Comparison of ENCODE assay signal across 8 cellular contexts in genomic region chr16:27795992-27796614, GRCh38.
DNase-seq lines count a peak whose midpoint lies in the region; ATAC-seq, FAIRE-seq and TF ChIP-seq lines count a peak whose summit lies in the region.

No MANE protein-coding gene starts in this region.

- 61 to 77% methylated on average over 5 to 11 of the region's 11 CpGs for WGBS in endodermal cell (ENCODE audit: insufficient coverage in 1 of 2, insufficient read length in 1 of 2), 2 experiments
- WGBS in ovary, 3 donors = 47 to 50% (median 48%) methylated on average over 11 of the region's 11 CpGs

- peaks cover 13% of the 10 kb centered on the region for H3K27me3 Mint-ChIP-seq in HFFc6 (ENCODE audit: insufficient read depth)
- no peaks in the 10 kb centered on the region for H3K27me3 Mint-ChIP-seq in endodermal cell (ENCODE audit: insufficient read depth)

- peak; percentile 24 for DNase-seq in HFFc6
- peak; percentile 71 for DNase-seq in OCI-M1 (lab: John Stamatoyannopoulos, UW)
- DNase-seq in endodermal cell = peak; percentile 94
- peak in 3 of 5 donors; percentile 45 to 48 (median 47) for DNase-seq in ovary
- no peak for DNase-seq in GM12892 (ENCODE audit: insufficient read length)

- TF ChIP-seq CTCF in HFFc6 (IDR thresholded peaks at IDR 0.05) = no peak
- no peak for TF ChIP-seq CTCF in endodermal cell (conservative IDR thresholded peaks at IDR 0.05)
- no peak for TF ChIP-seq CTCF in ovary (IDR thresholded peaks at IDR 0.05)

- H3K36me3 ChIP-seq in endodermal cell (ENCODE audit: control insufficient read depth, insufficient read depth, low read length) = no peaks in the 10 kb centered on the region
- no peaks in the 10 kb centered on the region for H3K36me3 ChIP-seq in ovary

- H3K4me3 Mint-ChIP-seq in HFFc6 (no peak overlapping the region), endodermal cell (no peak overlapping the region)

- H3K4me1 Mint-ChIP-seq in HFFc6 (ENCODE audit: low read depth) = no peaks in the 10 kb centered on the region
- H3K4me1 Mint-ChIP-seq in endodermal cell = no peaks in the 10 kb centered on the region

- no peak for FAIRE-seq in GM12892 (lab: Jason Lieb, UNC)

- intact Hi-C loops in ovary (cut with DNase I) = no loop called here

- H3K36me3 Mint-ChIP-seq in HFFc6 (ENCODE audit: low read depth) (no peaks in the 10 kb centered on the region), endodermal cell (ENCODE audit: low read depth) (no peaks in the 10 kb centered on the region)

- H3K27ac ChIP-seq in endodermal cell (ENCODE audit: low read depth, low read length) (no peak overlapping the region), ovary (no peak overlapping the region)

- TF ChIP-seq POLR2A in ovary (IDR thresholded peaks at IDR 0.05) = no peak
- no peak for TF ChIP-seq POLR2A in GM12892 (IDR thresholded peaks at IDR 0.05; ENCODE audit: low read depth, low read length)

- H3K27me3 ChIP-seq in endodermal cell (ENCODE audit: control insufficient read depth, insufficient read depth, low read length, poor library complexity, severe bottlenecking) (no peaks in the 10 kb centered on the region), ovary (no peaks in the 10 kb centered on the region)

- H3K4me3 ChIP-seq in endodermal cell (ENCODE audit: low read length) (no peak overlapping the region), ovary (no peak overlapping the region)

- ATAC-seq in HG02798 (IDR thresholded peaks at IDR 0.05; ENCODE audit: poor library complexity, unreplicated experiment) (no peak), GM18870 (IDR thresholded peaks at IDR 0.05; ENCODE audit: unreplicated experiment) (no peak), HG03039 (IDR thresholded peaks at IDR 0.05; ENCODE audit: unreplicated experiment) (no peak)

- no peaks in the 10 kb centered on the region for H3K4me1 ChIP-seq in endodermal cell (ENCODE audit: control insufficient read depth, insufficient read depth, low read length)
- no peaks in the 10 kb centered on the region for H3K4me1 ChIP-seq in ovary (ENCODE audit: insufficient read depth)

- no peaks in the 10 kb centered on the region for H3K9me3 Mint-ChIP-seq in HFFc6
- no peaks in the 10 kb centered on the region for H3K9me3 Mint-ChIP-seq in endodermal cell

- no peak overlapping the region for H3K27ac Mint-ChIP-seq in HFFc6
- no peak overlapping the region for H3K27ac Mint-ChIP-seq in endodermal cell

- no peak overlapping the region for H3K9ac ChIP-seq in endodermal cell (ENCODE audit: extremely low read depth, low read length, poor library complexity, severe bottlenecking)

- TF ChIP-seq EP300 in ovary (IDR thresholded peaks at IDR 0.05) = no peak

- H3K9me3 ChIP-seq in endodermal cell (ENCODE audit: control insufficient read depth, low read length) (no peaks in the 10 kb centered on the region), ovary (no peaks in the 10 kb centered on the region)
